ENCODE assay signal across 1 cellular context in genomic region chr12:69239286-69239921, GRCh38.
A peak's percentile ranks its signal among the peaks of the same experiment; 100 is the strongest.
TF ChIP-seq lines count a peak whose summit lies in the region.

Gene CPSF6, plus strand, starts transcription at chr12:69239569. Its CDS starts 78 bp downstream, at chr12:69239647.

TF ChIP-seq in HEK293, 187 proteins besides CTCF, POLR2A, EP300 and RAD21 (continued from another document and continues in another):
- TF ChIP-seq ZNF639 (tag by site-specific recombination; IDR thresholded peaks at IDR 0.05) (no peak), ZNF670 (tag by site-specific recombination; IDR thresholded peaks at IDR 0.05; ENCODE audit: low read depth) (no peak), ZNF513 (tag by site-specific recombination; IDR thresholded peaks at IDR 0.05) (no peak), ZNF138 (tag by site-specific recombination; IDR thresholded peaks at IDR 0.05; ENCODE audit: borderline replicate concordance) (no peak), FEZF1 (tag by site-specific recombination; IDR thresholded peaks at IDR 0.05) (peak; percentile 66), ZNF664 (tag by site-specific recombination; IDR thresholded peaks at IDR 0.05) (no peak), ZNF555 (tag by site-specific recombination; conservative IDR thresholded peaks at IDR 0.05) (no peak), ZNF302 (tag by site-specific recombination; IDR thresholded peaks at IDR 0.05; ENCODE audit: low read depth) (no peak), BCL11B (tag by site-specific recombination; IDR thresholded peaks at IDR 0.05; ENCODE audit: low read depth) (no peak), ZNF704 (tag by site-specific recombination; IDR thresholded peaks at IDR 0.05) (no peak), ZNF677 (tag by site-specific recombination; IDR thresholded peaks at IDR 0.05) (0 out of 2 replicates have a peak, but pooled peaks have one; percentile 4), KLF8 (tag by site-specific recombination; IDR thresholded peaks at IDR 0.05) (0 out of 2 replicates have a peak, but pooled peaks have one; percentile 30), ZSCAN30 (tag by site-specific recombination; IDR thresholded peaks at IDR 0.05) (peak; percentile 47; the same call in 1 of the 2 replicates), BCL11A (tag by site-specific recombination; IDR thresholded peaks at IDR 0.05; ENCODE audit: low read depth) (no peak), PATZ1 (tag by site-specific recombination; IDR thresholded peaks at IDR 0.05) (peak; percentile 93), ZFP37 (tag by site-specific recombination; IDR thresholded peaks at IDR 0.05) (peak; percentile 55; the same call in 1 of the 2 replicates), PRDM1 (tag by site-specific recombination; IDR thresholded peaks at IDR 0.05) (no peak), ZNF2 (tag by site-specific recombination; IDR thresholded peaks at IDR 0.05) (0 out of 2 replicates have a peak, but pooled peaks have one; percentile 33), ZNF610 (tag by site-specific recombination; IDR thresholded peaks at IDR 0.05; ENCODE audit: borderline replicate concordance) (peak; percentile 83; the same call in 1 of the 2 replicates), SETDB1 (IDR thresholded peaks at IDR 0.05; ENCODE audit: insufficient read length, low read length) (no peak), ZNF510 (tag by site-specific recombination; IDR thresholded peaks at IDR 0.05; ENCODE audit: insufficient replicate concordance) (no peak), SP2 (tag by site-specific recombination; IDR thresholded peaks at IDR 0.05) (peak; percentile 74), PBX3 (CRISPR knock-in tag; IDR thresholded peaks at IDR 0.05) (0 out of 2 replicates have a peak, but pooled peaks have one; percentile 22), IKZF3 (tag by site-specific recombination; IDR thresholded peaks at IDR 0.05) (no peak), ZNF157 (tag by site-specific recombination; IDR thresholded peaks at IDR 0.05) (no peak), ZNF654 (tag by site-specific recombination; IDR thresholded peaks at IDR 0.05; ENCODE audit: low read depth) (0 out of 2 replicates have a peak, but pooled peaks have one; percentile 2), KLF10 (tag by site-specific recombination; IDR thresholded peaks at IDR 0.05) (peak; percentile 98), PRDM10 (tag by site-specific recombination; IDR thresholded peaks at IDR 0.05) (0 out of 2 replicates have a peak, but pooled peaks have one; percentile 29), ZNF223 (tag by site-specific recombination; IDR thresholded peaks at IDR 0.05) (no peak), SCRT2 (tag by site-specific recombination; IDR thresholded peaks at IDR 0.05) (peak; percentile 70), HIC1 (tag by site-specific recombination; IDR thresholded peaks at IDR 0.05) (no peak), ZNF561 (tag by site-specific recombination; IDR thresholded peaks at IDR 0.05; ENCODE audit: borderline replicate concordance) (0 out of 2 replicates have a peak, but pooled peaks have one; percentile 63), ZFP69B (tag by site-specific recombination; IDR thresholded peaks at IDR 0.05) (peak; percentile 98), ZNF692 (tag by site-specific recombination; IDR thresholded peaks at IDR 0.05) (peak; percentile 99), ZNF518A (tag by site-specific recombination; conservative IDR thresholded peaks at IDR 0.05; ENCODE audit: low read depth) (no peak), ZBTB20 (tag by site-specific recombination; IDR thresholded peaks at IDR 0.05) (peak; percentile 74; the same call in 1 of the 2 replicates), EGR2 (tag by site-specific recombination; IDR thresholded peaks at IDR 0.05; ENCODE audit: low read depth) (peak; percentile 41; the same call in 1 of the 2 replicates)
